8 cellular contexts compared by ENCODE assay signal in genomic region chr5:59174248-59174844, GRCh38.
DNase-seq lines count a peak whose midpoint lies in the region; TF ChIP-seq lines count a peak whose summit lies in the region.

No MANE protein-coding gene starts in this region.

- WGBS in neuronal stem cell (ENCODE audit: extremely low coverage in 2 of 2, insufficient read length in 2 of 2, insufficient replicate concordance in 1 of 2), 2 donors, result no CpG with 5 or more reads among the region's 5 CpGs

- H3K4me3 ChIP-seq in H7 (ENCODE audit: insufficient read depth, low read depth, low read length) (no peak overlapping the region), WI38 (ENCODE audit: low read depth, low read length) (no peak overlapping the region), fibroblast of mammary gland (ENCODE audit: control insufficient read depth, low read depth, low read length) (no peak overlapping the region), neuronal stem cell (ENCODE audit: low read length in 2 of 2) (no peak overlapping the region)

- H3K4me2 ChIP-seq in neuronal stem cell (ENCODE audit: insufficient read depth, low read length, poor library complexity, severe bottlenecking), result no peak overlapping the region

- H3K27me3 ChIP-seq in H7 (ENCODE audit: control insufficient read depth, insufficient read depth, low read length) (no peaks in the 10 kb centered on the region), neuronal stem cell (ENCODE audit: control insufficient read depth in 3 of 3, insufficient read depth in 3 of 3, low read depth in 1 of 3, low read length in 3 of 3) (no peaks in the 10 kb centered on the region)

- H3K36me3 ChIP-seq in H7 (replicated peaks; ENCODE audit: control insufficient read depth, insufficient read depth, low read length), result no peaks in the 10 kb centered on the region
- H3K36me3 ChIP-seq in neuronal stem cell (replicated peaks in 1 of 2; ENCODE audit: control insufficient read depth in 2 of 2, insufficient read depth in 2 of 2, low read length in 2 of 2), result no peaks in the 10 kb centered on the region

- H3K4me1 ChIP-seq in neuronal stem cell (ENCODE audit: control insufficient read depth in 2 of 2, insufficient read depth in 1 of 2, low read depth in 1 of 2, low read length in 2 of 2), result no peaks in the 10 kb centered on the region

- no peak overlapping the region for H3K23ac ChIP-seq in neuronal stem cell (ENCODE audit: low read depth, low read length, poor library complexity)

- DNase-seq in activated CD4-positive, alpha-beta T cell treated with anti-CD3 and anti-CD28 coated beads for 4 hours, result peak; percentile 19 to 40
- no peak for DNase-seq in activated CD4-positive, alpha-beta T cell treated with anti-CD3 and anti-CD28 coated beads for 1 hour
- DNase-seq in H7, result peak; percentile 1
- peak; percentile 8 to 51 for DNase-seq in NCI-H2081 (lab: John Stamatoyannopoulos, UW)
- DNase-seq in fibroblast of mammary gland (ENCODE audit: low read depth), result peak; percentile 89
- DNase-seq in neuronal stem cell (ENCODE audit: low spot score), result peak; percentile 23
- DNase-seq in NCI-H526 treated with DMSO at 0.1 percent for 48 hours (lab: John Stamatoyannopoulos, UW), result no peak

- no peak overlapping the region for H2BK15ac ChIP-seq in neuronal stem cell (ENCODE audit: low read length)

- no peak overlapping the region for H2BK5ac ChIP-seq in neuronal stem cell (ENCODE audit: low read length)

- H3K18ac ChIP-seq in neuronal stem cell (ENCODE audit: low read length), result no peak overlapping the region

- H2AFZ ChIP-seq in neuronal stem cell (ENCODE audit: low read length), result no peak overlapping the region

- no peak overlapping the region for H3K14ac ChIP-seq in neuronal stem cell (ENCODE audit: low read length)

- H4K91ac ChIP-seq in neuronal stem cell (ENCODE audit: low read depth, low read length, poor library complexity), result no peak overlapping the region

- H2BK120ac ChIP-seq in neuronal stem cell (ENCODE audit: low read depth, low read length), result no peak overlapping the region

- no peak overlapping the region for H3K27ac ChIP-seq in neuronal stem cell (replicated peaks; ENCODE audit: low read length)

- no peak overlapping the region for H2BK12ac ChIP-seq in neuronal stem cell (ENCODE audit: low read length)

- H3K9ac ChIP-seq in neuronal stem cell (ENCODE audit: low read depth, low read length, poor library complexity), result no peak overlapping the region

- H4K8ac ChIP-seq in neuronal stem cell (ENCODE audit: low read depth, low read length), result no peak overlapping the region

- H3K79me1 ChIP-seq in neuronal stem cell (ENCODE audit: low read depth, low read length), result no peaks in the 10 kb centered on the region

- H3K9me3 ChIP-seq in neuronal stem cell (replicated peaks in 1 of 2; ENCODE audit: control insufficient read depth in 2 of 2, insufficient read depth in 1 of 2, low read depth in 1 of 2, low read length in 2 of 2), result no peaks in the 10 kb centered on the region

- TF ChIP-seq CTCF in WI38 (IDR thresholded peaks at IDR 0.05; ENCODE audit: low read depth, low read length) (peak; percentile 78), fibroblast of mammary gland (conservative IDR thresholded peaks at IDR 0.05; ENCODE audit: control insufficient read depth, insufficient read depth, low read depth, low read length) (peak; percentile 97)

- H3K4ac ChIP-seq in neuronal stem cell (ENCODE audit: low read length), result no peak overlapping the region

- H2AK5ac ChIP-seq in neuronal stem cell (ENCODE audit: low read depth, low read length), result no peak overlapping the region

Comparison
In these comparisons a context has a peak if more than half of its experiments do, and no peak if none do; other contexts are left out.
1. DNase-seq: peak in activated CD4-positive, alpha-beta T cell treated with anti-CD3 and anti-CD28 coated beads for 4 hours (2 of 2), H7 (single experiment), NCI-H2081 (2 of 2), fibroblast of mammary gland (single experiment) and neuronal stem cell (single experiment); none in activated CD4-positive, alpha-beta T cell treated with anti-CD3 and anti-CD28 coated beads for 1 hour (single experiment) and NCI-H526 treated with DMSO at 0.1 percent for 48 hours (single experiment).